ENCODE assay signal across 1 cellular context in genomic region chr7:73668103-73668937, GRCh38.
TF ChIP-seq lines count a peak whose summit lies in the region.

No MANE protein-coding gene starts in this region.

TF ChIP-seq in HEK293, 187 proteins besides CTCF, POLR2A, EP300 and RAD21 (continued from another document and continues in another):
- TF ChIP-seq, protein P1, sequence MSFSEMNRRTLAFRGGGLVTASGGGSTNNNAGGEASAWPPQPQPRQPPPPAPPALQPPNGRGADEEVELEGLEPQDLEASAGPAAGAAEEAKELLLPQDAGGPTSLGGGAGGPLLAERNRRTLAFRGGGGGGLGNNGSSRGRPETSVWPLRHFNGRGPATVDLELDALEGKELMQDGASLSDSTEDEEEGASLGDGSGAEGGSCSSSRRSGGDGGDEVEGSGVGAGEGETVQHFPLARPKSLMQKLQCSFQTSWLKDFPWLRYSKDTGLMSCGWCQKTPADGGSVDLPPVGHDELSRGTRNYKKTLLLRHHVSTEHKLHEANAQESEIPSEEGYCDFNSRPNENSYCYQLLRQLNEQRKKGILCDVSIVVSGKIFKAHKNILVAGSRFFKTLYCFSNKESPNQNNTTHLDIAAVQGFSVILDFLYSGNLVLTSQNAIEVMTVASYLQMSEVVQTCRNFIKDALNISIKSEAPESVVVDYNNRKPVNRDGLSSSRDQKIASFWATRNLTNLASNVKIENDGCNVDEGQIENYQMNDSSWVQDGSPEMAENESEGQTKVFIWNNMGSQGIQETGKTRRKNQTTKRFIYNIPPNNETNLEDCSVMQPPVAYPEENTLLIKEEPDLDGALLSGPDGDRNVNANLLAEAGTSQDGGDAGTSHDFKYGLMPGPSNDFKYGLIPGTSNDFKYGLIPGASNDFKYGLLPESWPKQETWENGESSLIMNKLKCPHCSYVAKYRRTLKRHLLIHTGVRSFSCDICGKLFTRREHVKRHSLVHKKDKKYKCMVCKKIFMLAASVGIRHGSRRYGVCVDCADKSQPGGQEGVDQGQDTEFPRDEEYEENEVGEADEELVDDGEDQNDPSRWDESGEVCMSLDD (tag by site-specific recombination; IDR thresholded peaks at IDR 0.05): peak; percentile 75
- TF ChIP-seq ZNF530 (tag by site-specific recombination; IDR thresholded peaks at IDR 0.05; ENCODE audit: low read depth): no peak
- TF ChIP-seq, protein P2, sequence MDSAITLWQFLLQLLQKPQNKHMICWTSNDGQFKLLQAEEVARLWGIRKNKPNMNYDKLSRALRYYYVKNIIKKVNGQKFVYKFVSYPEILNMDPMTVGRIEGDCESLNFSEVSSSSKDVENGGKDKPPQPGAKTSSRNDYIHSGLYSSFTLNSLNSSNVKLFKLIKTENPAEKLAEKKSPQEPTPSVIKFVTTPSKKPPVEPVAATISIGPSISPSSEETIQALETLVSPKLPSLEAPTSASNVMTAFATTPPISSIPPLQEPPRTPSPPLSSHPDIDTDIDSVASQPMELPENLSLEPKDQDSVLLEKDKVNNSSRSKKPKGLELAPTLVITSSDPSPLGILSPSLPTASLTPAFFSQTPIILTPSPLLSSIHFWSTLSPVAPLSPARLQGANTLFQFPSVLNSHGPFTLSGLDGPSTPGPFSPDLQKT (IDR thresholded peaks at IDR 0.05; ENCODE audit: borderline replicate concordance, low read depth, low read length): no peak
- TF ChIP-seq ZNF239 (tag by site-specific recombination; IDR thresholded peaks at IDR 0.05): no peak
- TF ChIP-seq RBAK (tag by site-specific recombination; IDR thresholded peaks at IDR 0.05): no peak
- TF ChIP-seq ZNF433 (tag by site-specific recombination; IDR thresholded peaks at IDR 0.05; ENCODE audit: low read depth): no peak
- no peak for TF ChIP-seq SCRT2 (tag by site-specific recombination; IDR thresholded peaks at IDR 0.05)
- TF ChIP-seq ZNF138 (tag by site-specific recombination; IDR thresholded peaks at IDR 0.05; ENCODE audit: borderline replicate concordance): no peak
- TF ChIP-seq, protein P3, sequence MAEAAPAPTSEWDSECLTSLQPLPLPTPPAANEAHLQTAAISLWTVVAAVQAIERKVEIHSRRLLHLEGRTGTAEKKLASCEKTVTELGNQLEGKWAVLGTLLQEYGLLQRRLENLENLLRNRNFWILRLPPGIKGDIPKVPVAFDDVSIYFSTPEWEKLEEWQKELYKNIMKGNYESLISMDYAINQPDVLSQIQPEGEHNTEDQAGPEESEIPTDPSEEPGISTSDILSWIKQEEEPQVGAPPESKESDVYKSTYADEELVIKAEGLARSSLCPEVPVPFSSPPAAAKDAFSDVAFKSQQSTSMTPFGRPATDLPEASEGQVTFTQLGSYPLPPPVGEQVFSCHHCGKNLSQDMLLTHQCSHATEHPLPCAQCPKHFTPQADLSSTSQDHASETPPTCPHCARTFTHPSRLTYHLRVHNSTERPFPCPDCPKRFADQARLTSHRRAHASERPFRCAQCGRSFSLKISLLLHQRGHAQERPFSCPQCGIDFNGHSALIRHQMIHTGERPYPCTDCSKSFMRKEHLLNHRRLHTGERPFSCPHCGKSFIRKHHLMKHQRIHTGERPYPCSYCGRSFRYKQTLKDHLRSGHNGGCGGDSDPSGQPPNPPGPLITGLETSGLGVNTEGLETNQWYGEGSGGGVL (tag by site-specific recombination; IDR thresholded peaks at IDR 0.05): peak; percentile 60
- no peak for TF ChIP-seq ZSCAN16 (tag by site-specific recombination; IDR thresholded peaks at IDR 0.05)
- peak; percentile 89 for TF ChIP-seq GLIS1 (tag by site-specific recombination; IDR thresholded peaks at IDR 0.05)
- TF ChIP-seq ZNF19 (tag by site-specific recombination; IDR thresholded peaks at IDR 0.05; ENCODE audit: low read depth): no peak
- TF ChIP-seq ZBTB17 (tag by site-specific recombination; IDR thresholded peaks at IDR 0.05): no peak
- no peak for TF ChIP-seq SETDB1 (IDR thresholded peaks at IDR 0.05; ENCODE audit: insufficient read length, low read length)
- TF ChIP-seq ZNF561 (tag by site-specific recombination; IDR thresholded peaks at IDR 0.05; ENCODE audit: borderline replicate concordance): no peak
- TF ChIP-seq REPIN1 (tag by site-specific recombination; IDR thresholded peaks at IDR 0.05; ENCODE audit: low read depth): no peak
- no peak for TF ChIP-seq ZNF701 (tag by site-specific recombination; IDR thresholded peaks at IDR 0.05)
- no peak for TF ChIP-seq INSM2 (tag by site-specific recombination; IDR thresholded peaks at IDR 0.05)
- no peak for TF ChIP-seq OVOL3 (tag by site-specific recombination; IDR thresholded peaks at IDR 0.05)
- no peak for TF ChIP-seq ZNF391 (tag by site-specific recombination; IDR thresholded peaks at IDR 0.05; ENCODE audit: borderline replicate concordance, low read depth)
- no peak for TF ChIP-seq KLF8 (tag by site-specific recombination; IDR thresholded peaks at IDR 0.05)
- TF ChIP-seq ZNF529 (tag by site-specific recombination; IDR thresholded peaks at IDR 0.05; ENCODE audit: insufficient replicate concordance): no peak
- TF ChIP-seq BCL6B (tag by site-specific recombination; IDR thresholded peaks at IDR 0.05): no peak
- TF ChIP-seq, protein P4, sequence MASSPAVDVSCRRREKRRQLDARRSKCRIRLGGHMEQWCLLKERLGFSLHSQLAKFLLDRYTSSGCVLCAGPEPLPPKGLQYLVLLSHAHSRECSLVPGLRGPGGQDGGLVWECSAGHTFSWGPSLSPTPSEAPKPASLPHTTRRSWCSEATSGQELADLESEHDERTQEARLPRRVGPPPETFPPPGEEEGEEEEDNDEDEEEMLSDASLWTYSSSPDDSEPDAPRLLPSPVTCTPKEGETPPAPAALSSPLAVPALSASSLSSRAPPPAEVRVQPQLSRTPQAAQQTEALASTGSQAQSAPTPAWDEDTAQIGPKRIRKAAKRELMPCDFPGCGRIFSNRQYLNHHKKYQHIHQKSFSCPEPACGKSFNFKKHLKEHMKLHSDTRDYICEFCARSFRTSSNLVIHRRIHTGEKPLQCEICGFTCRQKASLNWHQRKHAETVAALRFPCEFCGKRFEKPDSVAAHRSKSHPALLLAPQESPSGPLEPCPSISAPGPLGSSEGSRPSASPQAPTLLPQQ (tag by site-specific recombination; IDR thresholded peaks at IDR 0.05): no peak
- TF ChIP-seq ZNF473 (tag by site-specific recombination; IDR thresholded peaks at IDR 0.05): no peak
- no peak for TF ChIP-seq KLF7 (tag by site-specific recombination; IDR thresholded peaks at IDR 0.05; ENCODE audit: borderline replicate concordance)
- no peak for TF ChIP-seq BCL11A (tag by site-specific recombination; IDR thresholded peaks at IDR 0.05; ENCODE audit: low read depth)
- TF ChIP-seq ZNF341 (tag by site-specific recombination; IDR thresholded peaks at IDR 0.05; ENCODE audit: low read depth): no peak
- TF ChIP-seq ZSCAN5A (tag by site-specific recombination; IDR thresholded peaks at IDR 0.05): no peak
- TF ChIP-seq, protein P5, sequence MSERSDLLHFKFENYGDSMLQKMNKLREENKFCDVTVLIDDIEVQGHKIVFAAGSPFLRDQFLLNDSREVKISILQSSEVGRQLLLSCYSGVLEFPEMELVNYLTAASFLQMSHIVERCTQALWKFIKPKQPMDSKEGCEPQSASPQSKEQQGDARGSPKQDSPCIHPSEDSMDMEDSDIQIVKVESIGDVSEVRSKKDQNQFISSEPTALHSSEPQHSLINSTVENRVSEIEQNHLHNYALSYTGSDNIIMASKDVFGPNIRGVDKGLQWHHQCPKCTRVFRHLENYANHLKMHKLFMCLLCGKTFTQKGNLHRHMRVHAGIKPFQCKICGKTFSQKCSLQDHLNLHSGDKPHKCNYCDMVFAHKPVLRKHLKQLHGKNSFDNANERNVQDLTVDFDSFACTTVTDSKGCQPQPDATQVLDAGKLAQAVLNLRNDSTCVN (tag by site-specific recombination; optimal IDR thresholded peaks at IDR 0.05): peak; percentile 8
- TF ChIP-seq, protein P6, sequence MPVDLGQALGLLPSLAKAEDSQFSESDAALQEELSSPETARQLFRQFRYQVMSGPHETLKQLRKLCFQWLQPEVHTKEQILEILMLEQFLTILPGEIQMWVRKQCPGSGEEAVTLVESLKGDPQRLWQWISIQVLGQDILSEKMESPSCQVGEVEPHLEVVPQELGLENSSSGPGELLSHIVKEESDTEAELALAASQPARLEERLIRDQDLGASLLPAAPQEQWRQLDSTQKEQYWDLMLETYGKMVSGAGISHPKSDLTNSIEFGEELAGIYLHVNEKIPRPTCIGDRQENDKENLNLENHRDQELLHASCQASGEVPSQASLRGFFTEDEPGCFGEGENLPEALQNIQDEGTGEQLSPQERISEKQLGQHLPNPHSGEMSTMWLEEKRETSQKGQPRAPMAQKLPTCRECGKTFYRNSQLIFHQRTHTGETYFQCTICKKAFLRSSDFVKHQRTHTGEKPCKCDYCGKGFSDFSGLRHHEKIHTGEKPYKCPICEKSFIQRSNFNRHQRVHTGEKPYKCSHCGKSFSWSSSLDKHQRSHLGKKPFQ (tag by site-specific recombination; IDR thresholded peaks at IDR 0.05): no peak
- TF ChIP-seq GFI1B (tag by site-specific recombination; IDR thresholded peaks at IDR 0.05): no peak
- peak; percentile 84 for TF ChIP-seq GLIS2 (tag by site-specific recombination; IDR thresholded peaks at IDR 0.05)
- TF ChIP-seq ZNF366 (tag by site-specific recombination; conservative IDR thresholded peaks at IDR 0.05): no peak
- TF ChIP-seq, protein P7, sequence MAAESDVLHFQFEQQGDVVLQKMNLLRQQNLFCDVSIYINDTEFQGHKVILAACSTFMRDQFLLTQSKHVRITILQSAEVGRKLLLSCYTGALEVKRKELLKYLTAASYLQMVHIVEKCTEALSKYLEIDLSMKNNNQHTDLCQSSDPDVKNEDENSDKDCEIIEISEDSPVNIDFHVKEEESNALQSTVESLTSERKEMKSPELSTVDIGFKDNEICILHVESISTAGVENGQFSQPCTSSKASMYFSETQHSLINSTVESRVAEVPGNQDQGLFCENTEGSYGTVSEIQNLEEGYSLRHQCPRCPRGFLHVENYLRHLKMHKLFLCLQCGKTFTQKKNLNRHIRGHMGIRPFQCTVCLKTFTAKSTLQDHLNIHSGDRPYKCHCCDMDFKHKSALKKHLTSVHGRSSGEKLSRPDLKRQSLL (tag by site-specific recombination; IDR thresholded peaks at IDR 0.05): 0 out of 2 replicates have a peak, but pooled peaks have one; percentile 24
- TF ChIP-seq, protein P8, sequence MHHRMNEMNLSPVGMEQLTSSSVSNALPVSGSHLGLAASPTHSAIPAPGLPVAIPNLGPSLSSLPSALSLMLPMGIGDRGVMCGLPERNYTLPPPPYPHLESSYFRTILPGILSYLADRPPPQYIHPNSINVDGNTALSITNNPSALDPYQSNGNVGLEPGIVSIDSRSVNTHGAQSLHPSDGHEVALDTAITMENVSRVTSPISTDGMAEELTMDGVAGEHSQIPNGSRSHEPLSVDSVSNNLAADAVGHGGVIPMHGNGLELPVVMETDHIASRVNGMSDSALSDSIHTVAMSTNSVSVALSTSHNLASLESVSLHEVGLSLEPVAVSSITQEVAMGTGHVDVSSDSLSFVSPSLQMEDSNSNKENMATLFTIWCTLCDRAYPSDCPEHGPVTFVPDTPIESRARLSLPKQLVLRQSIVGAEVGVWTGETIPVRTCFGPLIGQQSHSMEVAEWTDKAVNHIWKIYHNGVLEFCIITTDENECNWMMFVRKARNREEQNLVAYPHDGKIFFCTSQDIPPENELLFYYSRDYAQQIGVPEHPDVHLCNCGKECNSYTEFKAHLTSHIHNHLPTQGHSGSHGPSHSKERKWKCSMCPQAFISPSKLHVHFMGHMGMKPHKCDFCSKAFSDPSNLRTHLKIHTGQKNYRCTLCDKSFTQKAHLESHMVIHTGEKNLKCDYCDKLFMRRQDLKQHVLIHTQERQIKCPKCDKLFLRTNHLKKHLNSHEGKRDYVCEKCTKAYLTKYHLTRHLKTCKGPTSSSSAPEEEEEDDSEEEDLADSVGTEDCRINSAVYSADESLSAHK (tag by site-specific recombination; IDR thresholded peaks at IDR 0.05): no peak
- TF ChIP-seq ZNF548 (tag by site-specific recombination; IDR thresholded peaks at IDR 0.05): no peak
- no peak for TF ChIP-seq ZNF146 (tag by site-specific recombination; IDR thresholded peaks at IDR 0.05)
- TF ChIP-seq ZNF510 (tag by site-specific recombination; IDR thresholded peaks at IDR 0.05; ENCODE audit: insufficient replicate concordance): no peak
- peak; percentile 25; the same call in 1 of the 2 replicates for TF ChIP-seq ZEB2 (tag by site-specific recombination; IDR thresholded peaks at IDR 0.05)
- TF ChIP-seq, protein P9, sequence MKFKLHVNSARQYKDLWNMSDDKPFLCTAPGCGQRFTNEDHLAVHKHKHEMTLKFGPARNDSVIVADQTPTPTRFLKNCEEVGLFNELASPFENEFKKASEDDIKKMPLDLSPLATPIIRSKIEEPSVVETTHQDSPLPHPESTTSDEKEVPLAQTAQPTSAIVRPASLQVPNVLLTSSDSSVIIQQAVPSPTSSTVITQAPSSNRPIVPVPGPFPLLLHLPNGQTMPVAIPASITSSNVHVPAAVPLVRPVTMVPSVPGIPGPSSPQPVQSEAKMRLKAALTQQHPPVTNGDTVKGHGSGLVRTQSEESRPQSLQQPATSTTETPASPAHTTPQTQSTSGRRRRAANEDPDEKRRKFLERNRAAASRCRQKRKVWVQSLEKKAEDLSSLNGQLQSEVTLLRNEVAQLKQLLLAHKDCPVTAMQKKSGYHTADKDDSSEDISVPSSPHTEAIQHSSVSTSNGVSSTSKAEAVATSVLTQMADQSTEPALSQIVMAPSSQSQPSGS (tag by site-specific recombination; IDR thresholded peaks at IDR 0.05; ENCODE audit: low read depth): no peak
- no peak for TF ChIP-seq SP7 (tag by site-specific recombination; IDR thresholded peaks at IDR 0.05)
